11 cellular contexts compared by ENCODE assay signal in the genomic region with DNA sequence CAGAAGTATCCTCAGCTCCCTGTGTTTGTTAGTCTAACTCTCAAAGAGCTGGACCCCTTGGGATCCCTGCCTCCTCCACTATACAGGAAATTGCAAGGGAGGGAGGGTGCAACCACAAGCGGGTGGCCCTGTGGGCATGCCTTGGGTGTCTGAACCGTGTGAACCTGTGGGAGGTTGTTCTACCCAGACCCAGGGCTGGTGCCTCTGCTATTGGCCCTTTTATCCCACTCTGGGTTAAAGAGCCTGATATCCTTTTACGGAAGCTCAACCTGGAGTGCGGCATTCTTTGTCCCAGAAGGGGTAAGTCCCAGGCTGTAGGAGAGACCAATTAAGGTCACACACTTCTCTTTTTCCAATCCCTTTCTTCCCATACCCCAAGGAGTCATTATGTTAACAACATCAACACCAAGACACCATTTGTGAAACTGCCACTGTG. TPM values are rescaled to one million over a fixed set of nuclear protein-coding genes. Genes with fewer than 3 reads are reported as not detected.
DNase-seq lines count a peak whose midpoint lies in the region; ATAC-seq, FAIRE-seq and TF ChIP-seq lines count a peak whose summit lies in the region.
"Had no signal": no experiment of that assay in that cellular context is flagged by ENCODE, and none has a peak within 500 bp of the region (broad histone marks: within the 10 kb centered on the region; RNA-seq: fewer than 3 reads in every experiment).

No MANE protein-coding gene starts in this region.

- peaks cover 68 to 70% of the 10 kb centered on the region in 2 donors for H3K4me1 Mint-ChIP-seq in immature natural killer cell

- DNase-seq in SIG-M5 treated with dmso at 0.1 percent for 504 hours (lab: John Stamatoyannopoulos, UW; ENCODE audit: unreplicated experiment): peak; percentile 90
- no peak for DNase-seq in SIG-M5 (lab: John Stamatoyannopoulos, UW)
- DNase-seq in activated CD8-positive, alpha-beta memory T cell treated with anti-CD3 and anti-CD28 coated beads for 24 hours: peak; percentile 67
- peak; percentile 73 to 78 (median 74) for DNase-seq in immature natural killer cell
- DNase-seq in urothelium cell line (ENCODE audit: low spot score): peak; percentile 51
- DNase-seq in middle frontal gyrus (ENCODE audit: extremely low spot score, low spot score): no peak
- DNase-seq in GM13976 (ENCODE audit: low spot score): no peak
- DNase-seq: T1000 had no signal

- H3K27me3 Mint-ChIP-seq in immature natural killer cell (ENCODE audit: low read depth in 3 of 3): peaks cover 6 to 14% (median 8%) of the 10 kb centered on the region in 3 donors

- H3K27ac Mint-ChIP-seq in immature natural killer cell: peak overlapping the region; percentile 95 to 99 (median 96)

- no peak for TF ChIP-seq CTCF in GM13976 (IDR thresholded peaks at IDR 0.05; ENCODE audit: borderline replicate concordance, control extremely low read depth, extremely low read depth, insufficient read depth, missing control alignments)

- in situ Hi-C loops in GM13976 (cut with MboI; ENCODE audit: low sequenced_read_pairs, unreplicated experiment): no loop called here

- peak overlapping the region; percentile 71 to 88 (median 74) for H3K4me3 Mint-ChIP-seq in immature natural killer cell

- FAIRE-seq in urothelium cell line (lab: Jason Lieb, UNC): no peak
- FAIRE-seq: A549, colon had no signal

- ATAC-seq in HG02759 (IDR thresholded peaks at IDR 0.05; ENCODE audit: unreplicated experiment): no peak

- peaks cover 0 to 1% (median 0%) of the 10 kb centered on the region in 6 donors for H3K9me3 Mint-ChIP-seq in immature natural killer cell

- no peaks in the 10 kb centered on the region for H3K36me3 Mint-ChIP-seq in immature natural killer cell

RNA-seq across cellular contexts. Expression of a gene that starts 53.4 kb away (rescaled TPM):
- 10 to 100 TPM; 15.0 to 18.7 (median 15.3) TPM for polyA plus RNA-seq in immature natural killer cell

RNA-seq across cellular contexts. Expression of a gene that starts 53.8 kb away (rescaled TPM):
- 1 to 10 TPM in 2 of 3 donors, under 1 TPM in 1; 0.88 to 4.8 (median 3.5) TPM for polyA plus RNA-seq in immature natural killer cell

Comparison
In these comparisons a context has a peak if more than half of its experiments do, and no peak if none do; other contexts are left out.
1. DNase-seq: peak in SIG-M5 treated with dmso at 0.1 percent for 504 hours (single experiment), activated CD8-positive, alpha-beta memory T cell treated with anti-CD3 and anti-CD28 coated beads for 24 hours (single experiment), immature natural killer cell (3 of 3) and urothelium cell line (single experiment); none in SIG-M5 (single experiment), middle frontal gyrus (single experiment) and GM13976 (single experiment).